In the genomic region with DNA sequence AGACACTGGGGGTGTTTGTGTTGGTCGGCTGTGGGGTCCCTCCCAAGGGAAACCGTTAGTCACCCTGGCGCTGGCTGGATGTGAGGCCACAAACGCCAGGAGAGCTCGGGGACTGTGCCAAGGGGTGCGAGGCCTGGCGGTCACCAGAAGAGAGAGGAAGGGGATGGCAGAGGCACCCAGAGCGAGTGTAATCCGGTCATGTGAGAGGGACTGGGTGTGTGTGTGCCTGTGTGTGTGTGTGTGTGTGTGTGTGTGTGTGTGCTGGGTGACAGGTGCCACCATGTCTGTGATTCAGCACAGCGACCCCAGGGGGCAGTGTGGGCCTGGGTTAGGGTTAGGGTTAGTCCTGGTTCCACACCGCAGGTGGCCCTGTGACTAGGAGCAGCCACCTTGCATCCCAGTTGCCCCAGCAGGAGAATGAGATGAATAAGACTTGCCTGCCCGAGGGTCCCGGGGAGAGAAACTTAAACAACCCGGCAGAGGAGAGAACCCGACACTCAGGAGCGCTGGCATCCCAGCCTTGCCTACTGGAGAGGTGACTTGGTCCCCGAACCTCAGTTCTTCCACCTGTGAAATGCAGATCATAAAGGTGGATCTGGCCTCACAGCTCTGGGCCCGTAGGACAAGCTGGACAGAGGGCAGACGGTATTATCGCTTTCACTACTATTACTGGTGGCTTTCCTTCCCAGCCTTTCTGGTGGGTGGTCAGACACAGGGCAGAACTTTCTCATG, we compare ENCODE assay signal across 1 cellular context.
TF ChIP-seq lines count a peak whose summit lies in the region.

No MANE protein-coding gene starts in this region.

TF ChIP-seq in HepG2, 621 proteins besides CTCF, POLR2A, EP300 and RAD21 (continued from another document and continues in another):
- TF ChIP-seq, protein P1, sequence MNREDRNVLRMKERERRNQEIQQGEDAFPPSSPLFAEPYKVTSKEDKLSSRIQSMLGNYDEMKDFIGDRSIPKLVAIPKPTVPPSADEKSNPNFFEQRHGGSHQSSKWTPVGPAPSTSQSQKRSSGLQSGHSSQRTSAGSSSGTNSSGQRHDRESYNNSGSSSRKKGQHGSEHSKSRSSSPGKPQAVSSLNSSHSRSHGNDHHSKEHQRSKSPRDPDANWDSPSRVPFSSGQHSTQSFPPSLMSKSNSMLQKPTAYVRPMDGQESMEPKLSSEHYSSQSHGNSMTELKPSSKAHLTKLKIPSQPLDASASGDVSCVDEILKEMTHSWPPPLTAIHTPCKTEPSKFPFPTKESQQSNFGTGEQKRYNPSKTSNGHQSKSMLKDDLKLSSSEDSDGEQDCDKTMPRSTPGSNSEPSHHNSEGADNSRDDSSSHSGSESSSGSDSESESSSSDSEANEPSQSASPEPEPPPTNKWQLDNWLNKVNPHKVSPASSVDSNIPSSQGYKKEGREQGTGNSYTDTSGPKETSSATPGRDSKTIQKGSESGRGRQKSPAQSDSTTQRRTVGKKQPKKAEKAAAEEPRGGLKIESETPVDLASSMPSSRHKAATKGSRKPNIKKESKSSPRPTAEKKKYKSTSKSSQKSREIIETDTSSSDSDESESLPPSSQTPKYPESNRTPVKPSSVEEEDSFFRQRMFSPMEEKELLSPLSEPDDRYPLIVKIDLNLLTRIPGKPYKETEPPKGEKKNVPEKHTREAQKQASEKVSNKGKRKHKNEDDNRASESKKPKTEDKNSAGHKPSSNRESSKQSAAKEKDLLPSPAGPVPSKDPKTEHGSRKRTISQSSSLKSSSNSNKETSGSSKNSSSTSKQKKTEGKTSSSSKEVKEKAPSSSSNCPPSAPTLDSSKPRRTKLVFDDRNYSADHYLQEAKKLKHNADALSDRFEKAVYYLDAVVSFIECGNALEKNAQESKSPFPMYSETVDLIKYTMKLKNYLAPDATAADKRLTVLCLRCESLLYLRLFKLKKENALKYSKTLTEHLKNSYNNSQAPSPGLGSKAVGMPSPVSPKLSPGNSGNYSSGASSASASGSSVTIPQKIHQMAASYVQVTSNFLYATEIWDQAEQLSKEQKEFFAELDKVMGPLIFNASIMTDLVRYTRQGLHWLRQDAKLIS (CRISPR knock-in tag; IDR thresholded peaks at IDR 0.05), result no peak
- TF ChIP-seq KAT2B (IDR thresholded peaks at IDR 0.05; ENCODE audit: borderline replicate concordance, low read depth, low read length), result no peak
- TF ChIP-seq KDM3A (CRISPR knock-in tag; IDR thresholded peaks at IDR 0.05; ENCODE audit: low read depth), result no peak
- no peak for TF ChIP-seq SOX6 (IDR thresholded peaks at IDR 0.05)
- TF ChIP-seq SOX6 (CRISPR knock-in tag; IDR thresholded peaks at IDR 0.05), result peak; percentile 63
- no peak for TF ChIP-seq TFDP1 (CRISPR knock-in tag; IDR thresholded peaks at IDR 0.05; ENCODE audit: borderline replicate concordance)
- no peak for TF ChIP-seq GTF2F1 (IDR thresholded peaks at IDR 0.05; ENCODE audit: low read length)
- no peak for TF ChIP-seq TOPORS (CRISPR knock-in tag; IDR thresholded peaks at IDR 0.05)
- no peak for TF ChIP-seq PLSCR1 (CRISPR knock-in tag; IDR thresholded peaks at IDR 0.05; ENCODE audit: borderline replicate concordance)
- TF ChIP-seq ZNF337 (CRISPR knock-in tag; IDR thresholded peaks at IDR 0.05; ENCODE audit: borderline replicate concordance, low read depth), result no peak
- TF ChIP-seq, protein P2, sequence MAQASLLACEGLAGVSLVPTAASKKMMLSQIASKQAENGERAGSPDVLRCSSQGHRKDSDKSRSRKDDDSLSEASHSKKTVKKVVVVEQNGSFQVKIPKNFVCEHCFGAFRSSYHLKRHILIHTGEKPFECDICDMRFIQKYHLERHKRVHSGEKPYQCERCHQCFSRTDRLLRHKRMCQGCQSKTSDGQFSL (CRISPR knock-in tag; IDR thresholded peaks at IDR 0.05), result no peak
- TF ChIP-seq, protein P3, sequence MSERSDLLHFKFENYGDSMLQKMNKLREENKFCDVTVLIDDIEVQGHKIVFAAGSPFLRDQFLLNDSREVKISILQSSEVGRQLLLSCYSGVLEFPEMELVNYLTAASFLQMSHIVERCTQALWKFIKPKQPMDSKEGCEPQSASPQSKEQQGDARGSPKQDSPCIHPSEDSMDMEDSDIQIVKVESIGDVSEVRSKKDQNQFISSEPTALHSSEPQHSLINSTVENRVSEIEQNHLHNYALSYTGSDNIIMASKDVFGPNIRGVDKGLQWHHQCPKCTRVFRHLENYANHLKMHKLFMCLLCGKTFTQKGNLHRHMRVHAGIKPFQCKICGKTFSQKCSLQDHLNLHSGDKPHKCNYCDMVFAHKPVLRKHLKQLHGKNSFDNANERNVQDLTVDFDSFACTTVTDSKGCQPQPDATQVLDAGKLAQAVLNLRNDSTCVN (CRISPR knock-in tag; IDR thresholded peaks at IDR 0.05; ENCODE audit: borderline replicate concordance), result no peak
- no peak for TF ChIP-seq ZUFSP (CRISPR knock-in tag; IDR thresholded peaks at IDR 0.05; ENCODE audit: borderline replicate concordance)
- no peak for TF ChIP-seq RNF2 (conservative IDR thresholded peaks at IDR 0.05; ENCODE audit: low read depth)
- no peak for TF ChIP-seq YEATS2 (CRISPR knock-in tag; IDR thresholded peaks at IDR 0.05; ENCODE audit: borderline replicate concordance)
- TF ChIP-seq NONO (IDR thresholded peaks at IDR 0.05), result no peak
- peak; percentile 73; the same call in 1 of the 2 replicates for TF ChIP-seq NONO (CRISPR knock-in tag; conservative IDR thresholded peaks at IDR 0.05)
- no peak for TF ChIP-seq GATAD1 (CRISPR knock-in tag; IDR thresholded peaks at IDR 0.05)
- TF ChIP-seq PCBP2 (optimal IDR thresholded peaks at IDR 0.05; ENCODE audit: low read depth, low read length, poor library complexity, severe bottlenecking), result no peak
- no peak for TF ChIP-seq ZSCAN12 (CRISPR knock-in tag; IDR thresholded peaks at IDR 0.05)
- TF ChIP-seq SATB2 (CRISPR knock-in tag; IDR thresholded peaks at IDR 0.05), result no peak
- TF ChIP-seq, protein P4, sequence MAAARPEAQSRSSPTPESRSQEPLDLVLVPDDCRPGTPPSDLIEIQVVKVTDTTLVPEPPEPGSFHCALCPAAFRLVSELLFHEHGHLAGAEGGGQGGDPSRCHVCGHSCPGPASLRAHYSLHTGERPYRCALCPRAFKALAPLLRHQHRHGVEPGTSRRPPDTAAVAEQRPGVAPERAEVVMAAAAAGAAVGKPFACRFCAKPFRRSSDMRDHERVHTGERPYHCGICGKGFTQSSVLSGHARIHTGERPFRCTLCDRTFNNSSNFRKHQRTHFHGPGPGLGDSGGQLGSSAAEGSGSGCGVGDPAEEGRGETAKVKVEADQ (CRISPR knock-in tag; IDR thresholded peaks at IDR 0.05; ENCODE audit: borderline replicate concordance), result no peak
- TF ChIP-seq FOXA1 (IDR thresholded peaks at IDR 0.05), result no peak
- no peak for TF ChIP-seq FOXA1 (CRISPR knock-in tag; IDR thresholded peaks at IDR 0.05)
- TF ChIP-seq ZNF780A (CRISPR knock-in tag; IDR thresholded peaks at IDR 0.05), result no peak
- TF ChIP-seq, protein P5, sequence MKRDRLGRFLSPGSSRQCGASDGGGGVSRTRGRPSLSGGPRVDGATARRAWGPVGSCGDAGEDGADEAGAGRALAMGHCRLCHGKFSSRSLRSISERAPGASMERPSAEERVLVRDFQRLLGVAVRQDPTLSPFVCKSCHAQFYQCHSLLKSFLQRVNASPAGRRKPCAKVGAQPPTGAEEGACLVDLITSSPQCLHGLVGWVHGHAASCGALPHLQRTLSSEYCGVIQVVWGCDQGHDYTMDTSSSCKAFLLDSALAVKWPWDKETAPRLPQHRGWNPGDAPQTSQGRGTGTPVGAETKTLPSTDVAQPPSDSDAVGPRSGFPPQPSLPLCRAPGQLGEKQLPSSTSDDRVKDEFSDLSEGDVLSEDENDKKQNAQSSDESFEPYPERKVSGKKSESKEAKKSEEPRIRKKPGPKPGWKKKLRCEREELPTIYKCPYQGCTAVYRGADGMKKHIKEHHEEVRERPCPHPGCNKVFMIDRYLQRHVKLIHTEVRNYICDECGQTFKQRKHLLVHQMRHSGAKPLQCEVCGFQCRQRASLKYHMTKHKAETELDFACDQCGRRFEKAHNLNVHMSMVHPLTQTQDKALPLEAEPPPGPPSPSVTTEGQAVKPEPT (CRISPR knock-in tag; IDR thresholded peaks at IDR 0.05; ENCODE audit: low read depth), result no peak
- TF ChIP-seq CC2D1A (CRISPR knock-in tag; IDR thresholded peaks at IDR 0.05), result no peak
- TF ChIP-seq, protein P6, sequence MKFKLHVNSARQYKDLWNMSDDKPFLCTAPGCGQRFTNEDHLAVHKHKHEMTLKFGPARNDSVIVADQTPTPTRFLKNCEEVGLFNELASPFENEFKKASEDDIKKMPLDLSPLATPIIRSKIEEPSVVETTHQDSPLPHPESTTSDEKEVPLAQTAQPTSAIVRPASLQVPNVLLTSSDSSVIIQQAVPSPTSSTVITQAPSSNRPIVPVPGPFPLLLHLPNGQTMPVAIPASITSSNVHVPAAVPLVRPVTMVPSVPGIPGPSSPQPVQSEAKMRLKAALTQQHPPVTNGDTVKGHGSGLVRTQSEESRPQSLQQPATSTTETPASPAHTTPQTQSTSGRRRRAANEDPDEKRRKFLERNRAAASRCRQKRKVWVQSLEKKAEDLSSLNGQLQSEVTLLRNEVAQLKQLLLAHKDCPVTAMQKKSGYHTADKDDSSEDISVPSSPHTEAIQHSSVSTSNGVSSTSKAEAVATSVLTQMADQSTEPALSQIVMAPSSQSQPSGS (CRISPR knock-in tag; IDR thresholded peaks at IDR 0.05), result no peak
- TF ChIP-seq, protein P7, sequence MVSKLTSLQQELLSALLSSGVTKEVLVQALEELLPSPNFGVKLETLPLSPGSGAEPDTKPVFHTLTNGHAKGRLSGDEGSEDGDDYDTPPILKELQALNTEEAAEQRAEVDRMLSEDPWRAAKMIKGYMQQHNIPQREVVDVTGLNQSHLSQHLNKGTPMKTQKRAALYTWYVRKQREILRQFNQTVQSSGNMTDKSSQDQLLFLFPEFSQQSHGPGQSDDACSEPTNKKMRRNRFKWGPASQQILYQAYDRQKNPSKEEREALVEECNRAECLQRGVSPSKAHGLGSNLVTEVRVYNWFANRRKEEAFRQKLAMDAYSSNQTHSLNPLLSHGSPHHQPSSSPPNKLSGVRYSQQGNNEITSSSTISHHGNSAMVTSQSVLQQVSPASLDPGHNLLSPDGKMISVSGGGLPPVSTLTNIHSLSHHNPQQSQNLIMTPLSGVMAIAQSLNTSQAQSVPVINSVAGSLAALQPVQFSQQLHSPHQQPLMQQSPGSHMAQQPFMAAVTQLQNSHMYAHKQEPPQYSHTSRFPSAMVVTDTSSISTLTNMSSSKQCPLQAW (CRISPR knock-in tag; IDR thresholded peaks at IDR 0.05), result no peak
- peak; percentile 75 for TF ChIP-seq BHLHE40 (IDR thresholded peaks at IDR 0.05; ENCODE audit: low read length)
- 0 out of 2 replicates have a peak, but pooled peaks have one; percentile 13 for TF ChIP-seq SKIL (CRISPR knock-in tag; IDR thresholded peaks at IDR 0.05; ENCODE audit: borderline replicate concordance)
- TF ChIP-seq BRD4 (CRISPR knock-in tag; IDR thresholded peaks at IDR 0.05), result no peak
- peak; percentile 34 to 63; a peak in 2 of 4 replicates for TF ChIP-seq HMGXB4 (CRISPR knock-in tag; IDR thresholded peaks at IDR 0.05; ENCODE audit: borderline replicate concordance in 1 of 2, low read depth in 1 of 2)
- no peak for TF ChIP-seq PHF5A (CRISPR knock-in tag; IDR thresholded peaks at IDR 0.05; ENCODE audit: low read depth, unreplicated experiment)
